Comparison of ENCODE assay signal across 21 cellular contexts in genomic region chr10:125299476-125299875, GRCh38.
DNase-seq lines count a peak whose midpoint lies in the region; ATAC-seq, FAIRE-seq and TF ChIP-seq lines count a peak whose summit lies in the region.
"Had no signal": no experiment of that assay in that cellular context is flagged by ENCODE, and none has a peak within 500 bp of the region (broad histone marks: within the 10 kb centered on the region; RNA-seq: fewer than 3 reads in every experiment).

No MANE protein-coding gene starts in this region.

- no TSS peak for BruUV-seq in HepG2 (replicated peaks; lab: Mats Ljungman, UMichigan)

- no peaks in the 10 kb centered on the region for H4K20me1 ChIP-seq in HepG2 (ENCODE audit: insufficient read depth, low read length)
- H4K20me1 ChIP-seq: BLaER1 had no signal

- H3K4me3 ChIP-seq in HEK293 (ENCODE audit: low read depth, low read length) (no peak overlapping the region), HepG2 (replicated peaks in 1 of 3; ENCODE audit: insufficient read depth in 1 of 3, low read depth in 2 of 3, low read length in 3 of 3) (no peak overlapping the region)
- H3K4me3 ChIP-seq: BLaER1, GM23248 had no signal

- no peak overlapping the region for H2AFZ ChIP-seq in HepG2 (ENCODE audit: low read length)
- H2AFZ ChIP-seq: GM23248 had no signal

- POLR2A ChIA-PET in HEK293 (lab: Yijun Ruan, JAX) (no interaction called here), HepG2 (lab: Yijun Ruan, JAX) (no interaction called here)

- no peak overlapping the region for H3K27ac ChIP-seq in HEK293 (ENCODE audit: extremely low read depth, low read depth, low read length)
- H3K27ac ChIP-seq in HepG2 (ENCODE audit: extremely low read length, insufficient read depth, low read length), result no peak overlapping the region
- H3K27ac ChIP-seq: BLaER1, C4-2B, GM23248 had no signal

- H3K4me2 ChIP-seq in HepG2 (ENCODE audit: low read depth, low read length), result no peak overlapping the region
- H3K4me2 ChIP-seq: BLaER1 had no signal

- peaks cover 3% of the 10 kb centered on the region; the same call in 1 of the 2 replicates for H3K4me1 ChIP-seq in HEK293 (ENCODE audit: control insufficient read depth, insufficient read depth, low read length)
- H3K4me1 ChIP-seq in HepG2 (ENCODE audit: insufficient read depth, low read length), result no peaks in the 10 kb centered on the region

- no peak for FAIRE-seq in HepG2 (lab: Jason Lieb, UNC)
- FAIRE-seq: D721Med, GM12892, H1 had no signal

- no peak for TF ChIP-seq POLR2A in HepG2 (IDR thresholded peaks at IDR 0.05; ENCODE audit: insufficient read depth in 1 of 2, low read depth in 2 of 2, low read length in 2 of 2)

- no peak for TF ChIP-seq RAD21 in HepG2 (CRISPR knock-in tag; IDR thresholded peaks at IDR 0.05)

- TF ChIP-seq CTCF in HEK293 (tag by site-specific recombination; IDR thresholded peaks at IDR 0.05), result no peak
- no peak for TF ChIP-seq CTCF in HepG2 (CRISPR knock-in tag; IDR thresholded peaks at IDR 0.05)

- CTCF ChIA-PET in HEK293 (lab: Yijun Ruan, JAX), result no interaction called here
- CTCF ChIA-PET in HepG2 (lab: Yijun Ruan, JAX; ENCODE audit: low intra/inter-chr PET ratio, low total read pairs), result no interaction called here

- intact Hi-C loops in left colon (cut with DNase I, micrococcal nuclease), result no loop called here
- intact Hi-C loops in HepG2 (cut with micrococcal nuclease; ENCODE audit: unreplicated experiment), result no loop called here

- no peaks in the 10 kb centered on the region for H3K79me2 ChIP-seq in HepG2 (ENCODE audit: insufficient read depth, low read length)

- WGBS in HepG2 (ENCODE audit: low lambda C conversion rate), result 3% methylated on average over 2 of the region's 2 CpGs

- H3K9ac ChIP-seq in HepG2 (ENCODE audit: insufficient read depth, low read depth, low read length), result no peak overlapping the region
- H3K9ac ChIP-seq: BLaER1, GM23248 had no signal

- peaks cover 0 to 11% of the 10 kb centered on the region in 2 experiments; a peak in 4 of 5 replicates for H3K27me3 ChIP-seq in HepG2 (ENCODE audit: control insufficient read depth in 1 of 2, insufficient read depth in 2 of 2, low read length in 2 of 2)
- H3K27me3 ChIP-seq: BLaER1 had no signal

- DNase-seq in left colon, result no peak
- peak; percentile 72 for DNase-seq in retina
- no peak for DNase-seq in HepG2 (ENCODE audit: low spot score)
- DNase-seq in GDM1 (lab: John Stamatoyannopoulos, UW), result no peak
- DNase-seq in AG08396 (ENCODE audit: low spot score), result no peak
- DNase-seq: CD4-positive, CD25-positive, alpha-beta regulatory T cell; CD8-positive, alpha-beta T cell; DMS 273 treated with DMSO at 0.1 percent for 48 hours; DMS79; EL; GF-D8; GM23248; H7; HCEC 1CT; HFFc6 had no signal

- no peaks in the 10 kb centered on the region for H3K9me3 ChIP-seq in HEK293 (ENCODE audit: control insufficient read depth, insufficient read depth, low read depth, low read length)
- H3K9me3 ChIP-seq in HepG2 (ENCODE audit: low read length), result no peaks in the 10 kb centered on the region
- H3K9me3 ChIP-seq: BLaER1 had no signal

- ATAC-seq in left colon, result peak; percentile 58
- ATAC-seq in HepG2, result no peak
- ATAC-seq: CD8-positive, alpha-beta T cell had no signal

- no peaks in the 10 kb centered on the region for H3K36me3 ChIP-seq in HEK293 (ENCODE audit: control insufficient read depth in 2 of 2, insufficient read depth in 1 of 2, low read length in 2 of 2)
- no peaks in the 10 kb centered on the region for H3K36me3 ChIP-seq in HepG2 (replicated peaks in 1 of 2; ENCODE audit: control insufficient read depth in 1 of 2, insufficient read depth in 2 of 2, low read length in 2 of 2)
- H3K36me3 ChIP-seq: BLaER1 had no signal

- TF ChIP-seq EP300 in HepG2 (IDR thresholded peaks at IDR 0.05; ENCODE audit: low read depth in 2 of 2, low read length in 2 of 2) (no peak), HepG2 (CRISPR knock-in tag; IDR thresholded peaks at IDR 0.05; ENCODE audit: borderline replicate concordance) (no peak)

- in situ Hi-C loops in HepG2 (cut with HindIII; ENCODE audit: extremely low pct_ligation_motif_present, low pct_unique_long_range_greater_than_20kb), result no loop called here

TF ChIP-seq in HEK293, 187 proteins besides CTCF, POLR2A, EP300 and RAD21:
- TF ChIP-seq PRDM6 (tag by site-specific recombination; IDR thresholded peaks at IDR 0.05), result peak; percentile 61; the same call in 1 of the 2 replicates
- no peak for TF ChIP-seq BCL11B (tag by site-specific recombination; IDR thresholded peaks at IDR 0.05; ENCODE audit: low read depth)

TF ChIP-seq in HepG2, 621 proteins besides CTCF, POLR2A, EP300 and RAD21 (continues in another document):
- TF ChIP-seq ZNF335 (CRISPR knock-in tag; IDR thresholded peaks at IDR 0.05) (no peak), CBX1 (IDR thresholded peaks at IDR 0.05; ENCODE audit: low read depth) (no peak), DDIT3 (CRISPR knock-in tag; IDR thresholded peaks at IDR 0.05) (no peak), SALL2 (CRISPR knock-in tag; IDR thresholded peaks at IDR 0.05) (no peak), FOXP1 (IDR thresholded peaks at IDR 0.05) (no peak), FOXP1 (CRISPR knock-in tag; IDR thresholded peaks at IDR 0.05) (no peak), FIP1L1 (IDR thresholded peaks at IDR 0.05; ENCODE audit: borderline replicate concordance, insufficient read depth, low read depth, low read length) (no peak), ZFP62 (CRISPR knock-in tag; IDR thresholded peaks at IDR 0.05) (no peak), ARNTL (CRISPR knock-in tag; IDR thresholded peaks at IDR 0.05) (no peak), ZNF724P (CRISPR knock-in tag; IDR thresholded peaks at IDR 0.05; ENCODE audit: borderline replicate concordance) (no peak), CCDC6 (CRISPR knock-in tag; IDR thresholded peaks at IDR 0.05) (no peak)
- TF ChIP-seq, protein P1, sequence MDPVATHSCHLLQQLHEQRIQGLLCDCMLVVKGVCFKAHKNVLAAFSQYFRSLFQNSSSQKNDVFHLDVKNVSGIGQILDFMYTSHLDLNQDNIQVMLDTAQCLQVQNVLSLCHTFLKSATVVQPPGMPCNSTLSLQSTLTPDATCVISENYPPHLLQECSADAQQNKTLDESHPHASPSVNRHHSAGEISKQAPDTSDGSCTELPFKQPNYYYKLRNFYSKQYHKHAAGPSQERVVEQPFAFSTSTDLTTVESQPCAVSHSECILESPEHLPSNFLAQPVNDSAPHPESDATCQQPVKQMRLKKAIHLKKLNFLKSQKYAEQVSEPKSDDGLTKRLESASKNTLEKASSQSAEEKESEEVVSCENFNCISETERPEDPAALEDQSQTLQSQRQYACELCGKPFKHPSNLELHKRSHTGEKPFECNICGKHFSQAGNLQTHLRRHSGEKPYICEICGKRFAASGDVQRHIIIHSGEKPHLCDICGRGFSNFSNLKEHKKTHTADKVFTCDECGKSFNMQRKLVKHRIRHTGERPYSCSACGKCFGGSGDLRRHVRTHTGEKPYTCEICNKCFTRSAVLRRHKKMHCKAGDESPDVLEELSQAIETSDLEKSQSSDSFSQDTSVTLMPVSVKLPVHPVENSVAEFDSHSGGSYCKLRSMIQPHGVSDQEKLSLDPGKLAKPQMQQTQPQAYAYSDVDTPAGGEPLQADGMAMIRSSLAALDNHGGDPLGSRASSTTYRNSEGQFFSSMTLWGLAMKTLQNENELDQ (CRISPR knock-in tag; IDR thresholded peaks at IDR 0.05; ENCODE audit: borderline replicate concordance), result no peak
- TF ChIP-seq, protein P2, sequence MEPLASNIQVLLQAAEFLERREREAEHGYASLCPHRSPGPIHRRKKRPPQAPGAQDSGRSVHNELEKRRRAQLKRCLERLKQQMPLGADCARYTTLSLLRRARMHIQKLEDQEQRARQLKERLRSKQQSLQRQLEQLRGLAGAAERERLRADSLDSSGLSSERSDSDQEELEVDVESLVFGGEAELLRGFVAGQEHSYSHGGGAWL (CRISPR knock-in tag; IDR thresholded peaks at IDR 0.05), result no peak
- TF ChIP-seq, protein P3, sequence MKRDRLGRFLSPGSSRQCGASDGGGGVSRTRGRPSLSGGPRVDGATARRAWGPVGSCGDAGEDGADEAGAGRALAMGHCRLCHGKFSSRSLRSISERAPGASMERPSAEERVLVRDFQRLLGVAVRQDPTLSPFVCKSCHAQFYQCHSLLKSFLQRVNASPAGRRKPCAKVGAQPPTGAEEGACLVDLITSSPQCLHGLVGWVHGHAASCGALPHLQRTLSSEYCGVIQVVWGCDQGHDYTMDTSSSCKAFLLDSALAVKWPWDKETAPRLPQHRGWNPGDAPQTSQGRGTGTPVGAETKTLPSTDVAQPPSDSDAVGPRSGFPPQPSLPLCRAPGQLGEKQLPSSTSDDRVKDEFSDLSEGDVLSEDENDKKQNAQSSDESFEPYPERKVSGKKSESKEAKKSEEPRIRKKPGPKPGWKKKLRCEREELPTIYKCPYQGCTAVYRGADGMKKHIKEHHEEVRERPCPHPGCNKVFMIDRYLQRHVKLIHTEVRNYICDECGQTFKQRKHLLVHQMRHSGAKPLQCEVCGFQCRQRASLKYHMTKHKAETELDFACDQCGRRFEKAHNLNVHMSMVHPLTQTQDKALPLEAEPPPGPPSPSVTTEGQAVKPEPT (CRISPR knock-in tag; IDR thresholded peaks at IDR 0.05; ENCODE audit: low read depth), result no peak
